13 cellular contexts compared by ENCODE assay signal in the genomic region with DNA sequence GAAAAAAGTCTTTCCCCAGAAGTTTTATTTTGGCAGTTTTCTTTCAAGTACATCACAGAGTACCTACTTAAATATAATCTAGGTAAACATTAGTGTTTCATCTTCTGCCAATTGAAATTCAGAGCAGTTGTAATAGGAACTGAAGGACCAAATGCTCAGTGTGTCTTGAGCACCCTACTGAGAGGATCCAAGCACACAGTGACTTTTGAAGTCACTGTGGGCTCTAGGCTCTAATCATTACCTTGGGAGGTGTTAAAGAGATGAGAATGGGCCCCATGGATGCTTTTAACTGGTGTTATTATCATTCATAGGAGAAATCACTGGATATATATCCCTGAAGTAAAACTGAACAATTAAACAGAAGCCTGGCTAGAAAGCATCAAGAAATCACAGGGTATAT.
A peak's percentile ranks its signal among the peaks of the same experiment; 100 is the strongest.
DNase-seq lines count a peak whose midpoint lies in the region; ATAC-seq and TF ChIP-seq lines count a peak whose summit lies in the region.
"Had no signal": no experiment of that assay in that cellular context is flagged by ENCODE, and none has a peak within 500 bp of the region (broad histone marks: within the 10 kb centered on the region; RNA-seq: fewer than 3 reads in every experiment).

No MANE protein-coding gene starts in this region.

- H3K4me1 Mint-ChIP-seq in WTC11 = peaks cover 7% of the 10 kb centered on the region
- H3K4me1 Mint-ChIP-seq in nephron progenitor cell = peaks cover 12% of the 10 kb centered on the region
- no peaks in the 10 kb centered on the region for H3K4me1 Mint-ChIP-seq in activated T-cell treated with anti-CD3 and anti-CD28 coated beads, Interleukin-2, amount 50 U/mL, for 24 hours (ENCODE audit: low read depth)
- H3K4me1 Mint-ChIP-seq: CD8-positive, alpha-beta memory T cell had no signal

- TF ChIP-seq CTCF in WTC11 (IDR thresholded peaks at IDR 0.05) = no peak
- TF ChIP-seq CTCF in nephron progenitor cell (IDR thresholded peaks at IDR 0.05) = no peak

- CTCF ChIA-PET in WTC11 (lab: Charles Lee) = no interaction called here

- H3K36me3 Mint-ChIP-seq in WTC11 (0 out of 2 replicates have a peak, but pooled peaks cover 4% of the 10 kb centered on the region), nephron progenitor cell (ENCODE audit: low read depth) (peaks cover 7% of the 10 kb centered on the region)
- H3K36me3 Mint-ChIP-seq in activated T-cell treated with anti-CD3 and anti-CD28 coated beads, Interleukin-2, amount 50 U/mL, for 24 hours (ENCODE audit: low read depth) = no peaks in the 10 kb centered on the region
- H3K36me3 Mint-ChIP-seq: CD8-positive, alpha-beta memory T cell had no signal

- H3K9me3 Mint-ChIP-seq in WTC11 (peaks cover 16% of the 10 kb centered on the region), nephron progenitor cell (peaks cover 23% of the 10 kb centered on the region)
- H3K9me3 Mint-ChIP-seq in activated T-cell treated with anti-CD3 and anti-CD28 coated beads, Interleukin-2, amount 50 U/mL, for 24 hours = peaks cover 3% of the 10 kb centered on the region

- DNase-seq in NCI-H2227 (lab: John Stamatoyannopoulos, UW; ENCODE audit: unreplicated experiment) (peak; percentile 12), NCI-H2227 treated with DMSO at 0.1 percent for 48 hours (lab: John Stamatoyannopoulos, UW) (no peak), WTC11 (ENCODE audit: low spot score) (no peak), nephron progenitor cell (no peak)
- no peak for DNase-seq in activated T-cell treated with anti-CD3 and anti-CD28 coated beads, Interleukin-2, amount 50 U/mL, for 24 hours
- DNase-seq: 8988T; AML-193; Caco-2; CD8-positive, alpha-beta memory T cell; HFFc6 had no signal

- H3K27ac Mint-ChIP-seq in WTC11 = no peak overlapping the region
- peak overlapping the region; percentile 27 for H3K27ac Mint-ChIP-seq in nephron progenitor cell
- no peak overlapping the region for H3K27ac Mint-ChIP-seq in activated T-cell treated with anti-CD3 and anti-CD28 coated beads, Interleukin-2, amount 50 U/mL, for 24 hours
- H3K27ac Mint-ChIP-seq: CD8-positive, alpha-beta memory T cell; HFFc6 had no signal

- POLR2A ChIA-PET in WTC11 (lab: Charles Lee) = no interaction called here

- ATAC-seq in WTC11 (peak; percentile 53; the same call in 1 of the 2 replicates), GM19023 (IDR thresholded peaks at IDR 0.05; ENCODE audit: unreplicated experiment) (no peak), HG02973 (IDR thresholded peaks at IDR 0.05; ENCODE audit: unreplicated experiment) (no peak)
- ATAC-seq: GM12878 had no signal

- H3K27me3 Mint-ChIP-seq in WTC11 (ENCODE audit: low read depth) (no peaks in the 10 kb centered on the region), nephron progenitor cell (ENCODE audit: low read depth, poor library complexity) (peaks cover 2% of the 10 kb centered on the region)
- no peaks in the 10 kb centered on the region for H3K27me3 Mint-ChIP-seq in activated T-cell treated with anti-CD3 and anti-CD28 coated beads, Interleukin-2, amount 50 U/mL, for 24 hours
- H3K27me3 Mint-ChIP-seq: CD8-positive, alpha-beta memory T cell had no signal

- no peak overlapping the region for H3K4me3 Mint-ChIP-seq in WTC11
- no peak overlapping the region for H3K4me3 Mint-ChIP-seq in nephron progenitor cell
- no peak overlapping the region for H3K4me3 Mint-ChIP-seq in activated T-cell treated with anti-CD3 and anti-CD28 coated beads, Interleukin-2, amount 50 U/mL, for 24 hours
- H3K4me3 Mint-ChIP-seq: CD8-positive, alpha-beta memory T cell; HFFc6 had no signal

TF ChIP-seq in WTC11, 78 proteins besides CTCF, POLR2A, EP300 and RAD21:
- TF ChIP-seq ZBTB21 (CRISPR knock-in tag; IDR thresholded peaks at IDR 0.05; ENCODE audit: borderline replicate concordance) (no peak), ZNF416 (CRISPR knock-in tag; IDR thresholded peaks at IDR 0.05) (no peak)
